In genomic region chr16:31135535-31136286, GRCh38 we compare ENCODE assay signal across 10 cellular contexts. TPM values are rescaled to one million over a fixed set of nuclear protein-coding genes. Genes with fewer than 3 reads are reported as not detected.
DNase-seq lines count a peak whose midpoint lies in the region; ATAC-seq lines count a peak whose summit lies in the region.
"Had no signal": no experiment of that assay in that cellular context is flagged by ENCODE, and none has a peak within 500 bp of the region (broad histone marks: within the 10 kb centered on the region; RNA-seq: fewer than 3 reads in every experiment).

Gene PRSS8 (minus strand): TSS chr16:31135727. CDS start chr16:31135498, 229 bp downstream.

- H3K4me1 ChIP-seq in BLaER1 treated with 17β-estradiol and CSF1 and Interleukin-3, amounts not matched to agents 10 nM and 100 nM: peaks cover 31 to 54% (median 43%) of the 10 kb centered on the region in 10 experiments
- H3K4me1 ChIP-seq in HUES64 (ENCODE audit: insufficient read depth, low read length) (peaks cover 38% of the 10 kb centered on the region), ectodermal cell (ENCODE audit: control insufficient read depth, insufficient read depth, low read length) (peaks cover 17% of the 10 kb centered on the region)

- 29% methylated on average over 22 of the region's 22 CpGs for WGBS in HUES64
- 39 to 41% methylated on average over 22 of the region's 22 CpGs for WGBS in ectodermal cell, 2 experiments

- H3K27ac ChIP-seq in BLaER1 treated with 17β-estradiol and CSF1 and Interleukin-3, amounts not matched to agents 10 nM and 100 nM: peak within 1 kb of the TSS in 9 of 11 experiments; percentile 12 to 60 (median 40); a peak in 9 of 22 replicates
- H3K27ac ChIP-seq in HUES64 (ENCODE audit: low read depth, low read length): peak within 1 kb of the TSS; percentile 96
- no peak within 1 kb of the TSS for H3K27ac ChIP-seq in ectodermal cell (ENCODE audit: insufficient read depth, low read depth, low read length, poor library complexity, severe bottlenecking)

- H3K4me2 ChIP-seq in BLaER1 treated with 17β-estradiol and CSF1 and Interleukin-3, amounts not matched to agents 10 nM and 100 nM: peak within 1 kb of the TSS; percentile 32 to 75 (median 58); a peak in 19 of 22 replicates

- no peak within 1 kb of the TSS for H3K4me3 ChIP-seq in BLaER1 treated with 17β-estradiol and CSF1 and Interleukin-3, amounts not matched to agents 10 nM and 100 nM
- H3K4me3 ChIP-seq in HUES64 (ENCODE audit: low read length) (peak within 1 kb of the TSS; percentile 75), ectodermal cell (ENCODE audit: insufficient read depth, low read depth, low read length) (peak within 1 kb of the TSS; percentile 29)

- H3K36me3 ChIP-seq in BLaER1 treated with 17β-estradiol and CSF1 and Interleukin-3, amounts not matched to agents 10 nM and 100 nM: peaks cover 14 to 28% (median 22%) of the 10 kb centered on the region in 11 experiments
- H3K36me3 ChIP-seq in HUES64 (ENCODE audit: insufficient read depth, low read length) (peaks cover 21% of the 10 kb centered on the region), ectodermal cell (ENCODE audit: control insufficient read depth, insufficient read depth, low read length) (no peaks in the 10 kb centered on the region)

- DNase-seq in mucosa of gallbladder (ENCODE audit: low spot score): peak; percentile 91
- DNase-seq in SHP77 treated with DMSO at 0.1 percent for 48 hours (lab: John Stamatoyannopoulos, UW): no peak
- DNase-seq in activated effector memory CD4-positive, alpha-beta T cell treated with Interleukin-2 at 50 U/mL for 16 hours: no peak
- DNase-seq in NCI-H1694 (lab: John Stamatoyannopoulos, UW): no peak
- DNase-seq: anterior cingulate cortex had no signal

- H3K9ac ChIP-seq in BLaER1 treated with 17β-estradiol and CSF1 and Interleukin-3, amounts not matched to agents 10 nM and 100 nM: peak within 1 kb of the TSS in 3 of 11 experiments; percentile 25 to 47 (median 44); a peak in 4 of 22 replicates
- H3K9ac ChIP-seq in HUES64 (ENCODE audit: low read depth, low read length): peak within 1 kb of the TSS; percentile 80

- H4K20me1 ChIP-seq in BLaER1 treated with 17β-estradiol and CSF1 and Interleukin-3, amounts not matched to agents 10 nM and 100 nM: no peaks in the 10 kb centered on the region; a peak in 1 of 22 replicates

- no peaks in the 10 kb centered on the region for H3K9me3 ChIP-seq in BLaER1 treated with 17β-estradiol and CSF1 and Interleukin-3, amounts not matched to agents 10 nM and 100 nM (replicated peaks in 1 of 11)
- H3K9me3 ChIP-seq in HUES64 (ENCODE audit: insufficient read depth, low read depth, low read length): no peaks in the 10 kb centered on the region
- H3K9me3 ChIP-seq in ectodermal cell (ENCODE audit: control insufficient read depth, low read length): no peaks in the 10 kb centered on the region

- no peak for ATAC-seq in GM18873 (IDR thresholded peaks at IDR 0.05; ENCODE audit: low FRiP score, unreplicated experiment)

- H3K27me3 ChIP-seq in BLaER1 treated with 17β-estradiol and CSF1 and Interleukin-3, amounts not matched to agents 10 nM and 100 nM: no peaks in the 10 kb centered on the region
- H3K27me3 ChIP-seq in HUES64 (ENCODE audit: insufficient read depth, low read length) (no peaks in the 10 kb centered on the region), ectodermal cell (ENCODE audit: control insufficient read depth, insufficient read depth, low read length, poor library complexity, severe bottlenecking) (no peaks in the 10 kb centered on the region)

RNA-seq across cellular contexts. Expression of gene PRSS8, which starts in this region (rescaled TPM):
- polyA plus RNA-seq in HUES64 (2013, experiment 1 of 2): 35.2 TPM
- 48.5 TPM for polyA plus RNA-seq in HUES64 (2013, experiment 2 of 2)
- polyA plus RNA-seq in ectodermal cell (2013, experiment 1 of 4): 7.7 TPM
- polyA plus RNA-seq in ectodermal cell (2013, experiment 2 of 4): 8.5 TPM
- polyA plus RNA-seq in ectodermal cell (2013, experiment 3 of 4): 6.0 TPM
- polyA plus RNA-seq in ectodermal cell (2013, experiment 4 of 4): 6.3 TPM
- 312 TPM for total RNA-seq in mucosa of gallbladder
- total RNA-seq: skeletal muscle tissue had no signal

Comparison
In these comparisons a context has a peak if more than half of its experiments do, and no peak if none do; other contexts are left out.
1. H3K4me3 ChIP-seq: peak in HUES64 (single experiment) and ectodermal cell (single experiment); none in BLaER1 treated with 17β-estradiol and CSF1 and Interleukin-3, amounts not matched to agents 10 nM and 100 nM (0 of 10).